In genomic region chr12:104049278-104050257, GRCh38 we compare ENCODE assay signal across 8 cellular contexts. TPM values are rescaled to one million over a fixed set of nuclear protein-coding genes. Genes with fewer than 3 reads are reported as not detected.
DNase-seq lines count a peak whose midpoint lies in the region; ATAC-seq, FAIRE-seq and TF ChIP-seq lines count a peak whose summit lies in the region.

GLT8D2 (minus strand) TSS chr12:104050187; CDS start chr12:104019648, 30,539 bp downstream.

- no peak within 1 kb of the TSS for H2AK5ac ChIP-seq in H9 (ENCODE audit: insufficient read length, low read length)

- H3K9ac ChIP-seq in H9 (ENCODE audit: extremely low read depth, insufficient read length, low read length) = peak within 1 kb of the TSS; percentile 55

- intact Hi-C loops in pancreas (cut with DNase I) = no loop called here

- H4K91ac ChIP-seq in H9 (ENCODE audit: insufficient read length, low read depth, low read length) = no peak within 1 kb of the TSS

- H2AFZ ChIP-seq in H9 (ENCODE audit: low read length) = peak within 1 kb of the TSS; percentile 43

- H3K27me3 Mint-ChIP-seq in H9 (ENCODE audit: low read depth) = peaks cover 29% of the 10 kb centered on the region

- no peaks in the 10 kb centered on the region for H3K36me3 ChIP-seq in pancreas

- H3K9me3 ChIP-seq in H9 (ENCODE audit: control insufficient read depth, low read depth, low read length) (no peaks in the 10 kb centered on the region), pancreas (no peaks in the 10 kb centered on the region)

- H3K27ac ChIP-seq in H9 (ENCODE audit: insufficient read length, low read depth, low read length) (no peak within 1 kb of the TSS), pancreas (peak within 1 kb of the TSS in 1 of 4 donors; percentile 2)

- peak within 1 kb of the TSS in 1 of 3 experiments; percentile 8; a peak in 1 of 7 replicates for H3K27ac Mint-ChIP-seq in H9

- peaks cover 8% of the 10 kb centered on the region for H3K23me2 ChIP-seq in H9 (ENCODE audit: insufficient read length, low read depth, low read length, poor library complexity, severe bottlenecking)

- H3K4ac ChIP-seq in H9 (ENCODE audit: low read depth, low read length) = no peak within 1 kb of the TSS

- H2BK120ac ChIP-seq in H9 (ENCODE audit: low read depth, low read length, poor library complexity, severe bottlenecking) = no peak within 1 kb of the TSS

- H2BK5ac ChIP-seq in H9 (ENCODE audit: insufficient read length, low read length) = no peak within 1 kb of the TSS

- no peak for TF ChIP-seq CTCF in H9 (conservative IDR thresholded peaks at IDR 0.05)
- no peak for TF ChIP-seq CTCF in foreskin fibroblast (IDR thresholded peaks at IDR 0.05; ENCODE audit: low read depth, low read length)
- TF ChIP-seq CTCF in pancreas (IDR thresholded peaks at IDR 0.05) = no peak

- no peak within 1 kb of the TSS for H2BK15ac ChIP-seq in H9 (ENCODE audit: low read depth, low read length)

- peak within 1 kb of the TSS; percentile 93 for H3K4me2 ChIP-seq in H9 (ENCODE audit: insufficient read depth, insufficient read length, low read length)

- H3K36me3 Mint-ChIP-seq in H9 (ENCODE audit: insufficient read depth in 1 of 3, low read depth in 3 of 3) = no peaks in the 10 kb centered on the region

- FAIRE-seq in pancreas (lab: Jason Lieb, UNC) = no peak

- H4K20me1 ChIP-seq in H9 (ENCODE audit: control insufficient read depth, insufficient read depth, insufficient read length) = no peaks in the 10 kb centered on the region

- H3K4me3 Mint-ChIP-seq in H9 = peak within 1 kb of the TSS; percentile 70 to 85

- no peak within 1 kb of the TSS for H4K5ac ChIP-seq in H9 (ENCODE audit: insufficient read length, low read depth, low read length)

- peaks cover 15 to 20% of the 10 kb centered on the region in 2 experiments for H3K4me1 Mint-ChIP-seq in H9

- no peak within 1 kb of the TSS for H3T11ph ChIP-seq in H9 (ENCODE audit: low read length)

- peak within 1 kb of the TSS; percentile 64 to 68 for H3K4me3 ChIP-seq in foreskin fibroblast (ENCODE audit: low read depth in 1 of 2, low read length in 2 of 2)
- H3K4me3 ChIP-seq in pancreas = peak within 1 kb of the TSS in 2 of 4 donors; percentile 20 to 41

- no peak within 1 kb of the TSS for H3K23ac ChIP-seq in H9 (ENCODE audit: insufficient read length, low read depth, low read length)

- no CpG with 5 or more reads among the region's 31 CpGs for WGBS in H9 (ENCODE audit: extremely low coverage, insufficient read length, low lambda C conversion rate)
- WGBS in pancreas, 2 donors = 8% methylated on average over 31 of the region's 31 CpGs

- peak within 1 kb of the TSS; percentile 52; the same call in 1 of the 2 replicates for H3K14ac ChIP-seq in H9 (ENCODE audit: insufficient read depth, low read length)

- no peaks in the 10 kb centered on the region for H3K9me3 Mint-ChIP-seq in H9

- peak within 1 kb of the TSS; percentile 67 for H3K18ac ChIP-seq in H9 (ENCODE audit: insufficient read length, low read depth, low read length)

- H3K56ac ChIP-seq in H9 (ENCODE audit: insufficient read length, low read depth, low read length) = no peak within 1 kb of the TSS

- no peak within 1 kb of the TSS for H2BK12ac ChIP-seq in H9 (ENCODE audit: insufficient read length, low read depth, low read length)

- no peaks in the 10 kb centered on the region for H3K79me1 ChIP-seq in H9 (ENCODE audit: insufficient read depth, low read depth, low read length, poor library complexity, severe bottlenecking)

- H3K4me1 ChIP-seq in H9 (ENCODE audit: insufficient read depth, low read length) (no peaks in the 10 kb centered on the region; the same call in 1 of the 2 replicates), pancreas (peaks cover 0 to 3% (median 0%) of the 10 kb centered on the region in 3 donors)

- peak; percentile 86 for DNase-seq in H9
- DNase-seq in T1000 (lab: John Stamatoyannopoulos, UW) = peak; percentile 34
- DNase-seq in foreskin fibroblast = peak; percentile 89 to 96
- peak in 4 of 6 donors; percentile 13 to 69 (median 42) for DNase-seq in pancreas
- no peak for DNase-seq in OCI-M2 (lab: John Stamatoyannopoulos, UW; ENCODE audit: unreplicated experiment)
- DNase-seq in NCI-H1436 (lab: John Stamatoyannopoulos, UW) = no peak
- no peak for DNase-seq in SHP77 treated with DMSO at 0.1 percent for 48 hours (lab: John Stamatoyannopoulos, UW)

- H3K79me2 ChIP-seq in H9 (ENCODE audit: insufficient read depth, low read length) = no peaks in the 10 kb centered on the region

- peak; percentile 64 to 82 (median 80) for ATAC-seq in pancreas
- no peak for ATAC-seq in GM19397 (IDR thresholded peaks at IDR 0.05; ENCODE audit: unreplicated experiment)

- H4K8ac ChIP-seq in H9 (replicated peaks; ENCODE audit: insufficient read length, low read depth, low read length) = no peak within 1 kb of the TSS

- 0 out of 2 replicates have a peak, but pooled peaks cover 3% of the 10 kb centered on the region for H3K27me3 ChIP-seq in H9 (ENCODE audit: insufficient read depth, low read length)
- no peaks in the 10 kb centered on the region for H3K27me3 ChIP-seq in pancreas

- H2BK20ac ChIP-seq in H9 (ENCODE audit: low read depth, low read length, poor library complexity, severe bottlenecking) = no peak within 1 kb of the TSS

RNA-seq across cellular contexts. Expression of gene GLT8D2, which starts in this region (rescaled TPM):
- total RNA-seq in H9 (2021) (2.9 and 3.8 TPM in 2 replicates), pancreas (1 to 10 TPM in 4 of 6 donors, under 1 TPM in 2; 0.32 to 5.3 (median 2.1) TPM)
- 1 to 10 TPM; 2.2 to 4.1 TPM for polyA plus RNA-seq in pancreas

Comparison
In these comparisons a context has a peak if more than half of its experiments do, and no peak if none do; other contexts are left out.
1. DNase-seq: peak in H9 (single experiment), T1000 (single experiment), foreskin fibroblast (2 of 2) and pancreas (4 of 6); none in OCI-M2 (single experiment), NCI-H1436 (single experiment) and SHP77 treated with DMSO at 0.1 percent for 48 hours (single experiment).